8 cellular contexts compared by ENCODE assay signal in genomic region chr2:143205106-143205764, GRCh38.
DNase-seq lines count a peak whose midpoint lies in the region; ATAC-seq, FAIRE-seq and TF ChIP-seq lines count a peak whose summit lies in the region.

No MANE protein-coding gene starts in this region.

- POLR2A ChIA-PET in AG04449 (lab: Yijun Ruan, JAX), result no interaction called here
- POLR2A ChIA-PET in naive thymus-derived CD4-positive, alpha-beta T cell (lab: Charles Lee), result interaction anchor here (0.6 kb wide), 1 partner anchor 92 kb away, joined by 3 read pairs; no protein-coding TSS in a partner anchor

- no peak overlapping the region for H3K4me2 ChIP-seq in astrocyte (ENCODE audit: low read length)

- H3K4me1 ChIP-seq in astrocyte (ENCODE audit: insufficient read depth, low read length), result no peaks in the 10 kb centered on the region
- H3K4me1 ChIP-seq in naive thymus-derived CD4-positive, alpha-beta T cell (ENCODE audit: control insufficient read depth in 2 of 2, insufficient read depth in 2 of 2, low read length in 2 of 2), result peaks cover 28 to 34% of the 10 kb centered on the region in 2 donors

- no peak overlapping the region for H3K9ac ChIP-seq in astrocyte (ENCODE audit: low read length)

- intact Hi-C loops in naive thymus-derived CD4-positive, alpha-beta T cell (cut with micrococcal nuclease), result loop anchor here (1.0 to 2.0 kb wide), 8 partner anchors 10 to 76 kb away; partner anchors contain the start of gene ARHGAP15 (in 1 of the 2)
- intact Hi-C loops in left ventricle myocardium superior (cut with micrococcal nuclease), result no loop called here

- no peaks in the 10 kb centered on the region for H3K9me3 Mint-ChIP-seq in astrocyte (ENCODE audit: unreplicated experiment)
- peaks cover 0 to 7% (median 0%) of the 10 kb centered on the region in 11 donors for H3K9me3 Mint-ChIP-seq in naive thymus-derived CD4-positive, alpha-beta T cell

- no peaks in the 10 kb centered on the region for H3K9me3 ChIP-seq in astrocyte (ENCODE audit: insufficient read depth, low read depth, low read length)
- no peaks in the 10 kb centered on the region for H3K9me3 ChIP-seq in naive thymus-derived CD4-positive, alpha-beta T cell (ENCODE audit: control insufficient read depth in 2 of 3, low read length in 3 of 3)

- TF ChIP-seq CTCF in AG04449 (IDR thresholded peaks at IDR 0.05; ENCODE audit: insufficient read depth, low read length, missing control alignments) (peak; percentile 4), GM12874 (IDR thresholded peaks at IDR 0.05; ENCODE audit: insufficient read depth, low read depth, low read length) (peak; percentile 16; the same call in 1 of the 2 replicates), astrocyte (IDR thresholded peaks at IDR 0.05; ENCODE audit: insufficient read depth, low read depth, low read length) (peak; percentile 18)

- ATAC-seq in naive thymus-derived CD4-positive, alpha-beta T cell, result peak; percentile 77
- ATAC-seq in HG03039 (IDR thresholded peaks at IDR 0.05; ENCODE audit: unreplicated experiment) (no peak), left ventricle myocardium superior (no peak), GM21360 (IDR thresholded peaks at IDR 0.05; ENCODE audit: unreplicated experiment) (no peak)

- no peaks in the 10 kb centered on the region for H3K79me2 ChIP-seq in astrocyte (ENCODE audit: insufficient read depth, low read length)

- H4K20me1 ChIP-seq in astrocyte (ENCODE audit: insufficient read depth, low read length), result no peaks in the 10 kb centered on the region

- no peak overlapping the region for H3K27ac ChIP-seq in astrocyte (ENCODE audit: low read depth, low read length)
- H3K27ac ChIP-seq in naive thymus-derived CD4-positive, alpha-beta T cell (ENCODE audit: low read depth, low read length), result no peak overlapping the region

- no peaks in the 10 kb centered on the region for H3K36me3 Mint-ChIP-seq in astrocyte (ENCODE audit: low read depth, unreplicated experiment)
- peaks cover 32 to 79% (median 70%) of the 10 kb centered on the region in 5 donors for H3K36me3 Mint-ChIP-seq in naive thymus-derived CD4-positive, alpha-beta T cell

- FAIRE-seq in astrocyte (lab: Jason Lieb, UNC), result no peak

- no peaks in the 10 kb centered on the region for H3K27me3 Mint-ChIP-seq in astrocyte (ENCODE audit: low read depth, unreplicated experiment)
- no peaks in the 10 kb centered on the region for H3K27me3 Mint-ChIP-seq in naive thymus-derived CD4-positive, alpha-beta T cell

- no peak overlapping the region for H3K27ac Mint-ChIP-seq in astrocyte (ENCODE audit: unreplicated experiment)
- peak overlapping the region in 8 of 9 donors; percentile 10 to 90 (median 58) for H3K27ac Mint-ChIP-seq in naive thymus-derived CD4-positive, alpha-beta T cell

- no peaks in the 10 kb centered on the region for H3K36me3 ChIP-seq in astrocyte (ENCODE audit: insufficient read depth, low read length)
- H3K36me3 ChIP-seq in naive thymus-derived CD4-positive, alpha-beta T cell (ENCODE audit: control insufficient read depth in 2 of 3, insufficient read depth in 3 of 3, low read length in 3 of 3), result peaks cover 10 to 48% (median 16%) of the 10 kb centered on the region in 3 experiments

- no peak overlapping the region for H3K4me3 ChIP-seq in AG04449 (ENCODE audit: low read depth, low read length)
- no peak overlapping the region for H3K4me3 ChIP-seq in astrocyte (ENCODE audit: insufficient read depth, low read depth, low read length)
- no peak overlapping the region for H3K4me3 ChIP-seq in naive thymus-derived CD4-positive, alpha-beta T cell (ENCODE audit: low read length)

- no peaks in the 10 kb centered on the region for H3K27me3 ChIP-seq in astrocyte (ENCODE audit: insufficient read depth, low read length)
- H3K27me3 ChIP-seq in naive thymus-derived CD4-positive, alpha-beta T cell (ENCODE audit: control insufficient read depth in 2 of 2, insufficient read depth in 2 of 2, low read length in 2 of 2), result no peaks in the 10 kb centered on the region

- DNase-seq in AG04449 (ENCODE audit: low read depth, low spot score) (no peak), HuH-7 (ENCODE audit: low spot score) (peak; percentile 2), astrocyte (ENCODE audit: low read depth) (peak; percentile 3), left ventricle myocardium superior (no peak)
- peak in 7 of 9 donors; percentile 13 to 58 (median 44) for DNase-seq in naive thymus-derived CD4-positive, alpha-beta T cell

- CTCF ChIA-PET in AG04449 (lab: Yijun Ruan, JAX), result interaction anchor here (1.0 to 2.5 kb wide), 6 partner anchors 10 to 59 kb away, joined by 3 to 11 read pairs (median 4); no protein-coding TSS in a partner anchor
- CTCF ChIA-PET in naive thymus-derived CD4-positive, alpha-beta T cell (lab: Charles Lee), result interaction anchor here (0.6 to 3.2 kb wide), 10 partner anchors 12 to 93 kb away, joined by 3 to 20 read pairs (median 5); no protein-coding TSS in a partner anchor

- H3K4me1 Mint-ChIP-seq in astrocyte (ENCODE audit: low read depth, unreplicated experiment), result no peaks in the 10 kb centered on the region
- H3K4me1 Mint-ChIP-seq in naive thymus-derived CD4-positive, alpha-beta T cell, result peaks cover 30 to 85% (median 78%) of the 10 kb centered on the region in 7 donors

- H2AFZ ChIP-seq in astrocyte (ENCODE audit: low read depth, low read length), result no peak overlapping the region

- no peak overlapping the region for H3K4me3 Mint-ChIP-seq in astrocyte (ENCODE audit: unreplicated experiment)
- H3K4me3 Mint-ChIP-seq in naive thymus-derived CD4-positive, alpha-beta T cell, result peak overlapping the region in 6 of 10 donors; percentile 0 to 58 (median 16)

Comparison
In these comparisons a context has a peak if more than half of its experiments do, and no peak if none do; other contexts are left out.
1. DNase-seq: peak in HuH-7 (single experiment), astrocyte (single experiment) and naive thymus-derived CD4-positive, alpha-beta T cell (7 of 9); none in AG04449 (single experiment) and left ventricle myocardium superior (single experiment).
2. Peak in every context shown above with its lines, with median percentiles within 50 percentile points of each other: CTCF ChIP-seq.